6 cellular contexts compared by ENCODE assay signal in genomic region chr1:109499661-109500536, GRCh38. TPM values are rescaled to one million over a fixed set of nuclear protein-coding genes. Genes with fewer than 3 reads are reported as not detected.
DNase-seq lines count a peak whose midpoint lies in the region; ATAC-seq and TF ChIP-seq lines count a peak whose summit lies in the region.

No MANE protein-coding gene starts in this region.

- TF ChIP-seq CTCF in 22Rv1 (IDR thresholded peaks at IDR 0.05) (peak; percentile 68), foreskin keratinocyte (conservative IDR thresholded peaks at IDR 0.05) (peak; percentile 67)

- H3K27ac ChIP-seq in 22Rv1 (no peak overlapping the region), foreskin keratinocyte (no peak overlapping the region), stomach smooth muscle (ENCODE audit: low read length) (peak overlapping the region; percentile 58)

- peaks cover 13 to 29% of the 10 kb centered on the region in 2 donors for H3K36me3 ChIP-seq in stomach smooth muscle (ENCODE audit: control insufficient read depth in 2 of 2, insufficient read depth in 2 of 2, low read length in 2 of 2)

- peak; percentile 58 for DNase-seq in HEK293T (ENCODE audit: extremely low spot score)
- DNase-seq in activated CD4-positive, alpha-beta T cell treated with anti-CD3 and anti-CD28 coated beads for 4 hours, result peak; percentile 51 to 56
- DNase-seq in foreskin keratinocyte, result peak; percentile 49 to 69
- DNase-seq in H4 (ENCODE audit: low spot score), result no peak

- no peaks in the 10 kb centered on the region for H3K9me3 ChIP-seq in stomach smooth muscle (ENCODE audit: control insufficient read depth in 2 of 2, low read length in 2 of 2)

- CTCF ChIA-PET in HEK293T (lab: Yijun Ruan, JAX), result interaction anchor here (1.2 to 9.8 kb wide), 4 partner anchors 10 to 32 kb away, joined by 3 to 115 read pairs (median 6); partner anchors contain the start of gene AMIGO1

- ATAC-seq in foreskin keratinocyte, result peak; percentile 88

- H3K4me3 ChIP-seq in stomach smooth muscle (ENCODE audit: low read length in 2 of 2), result peak overlapping the region in 1 of 2 donors; percentile 52

- H3K27me3 ChIP-seq in foreskin keratinocyte (no peaks in the 10 kb centered on the region), stomach smooth muscle (ENCODE audit: control insufficient read depth in 1 of 2, insufficient read depth in 2 of 2, low read length in 2 of 2) (no peaks in the 10 kb centered on the region)

- H3K4me1 ChIP-seq in foreskin keratinocyte (no peaks in the 10 kb centered on the region), stomach smooth muscle (ENCODE audit: control insufficient read depth, insufficient read depth, low read length) (peaks cover 61% of the 10 kb centered on the region)

- H3K9ac ChIP-seq in stomach smooth muscle (ENCODE audit: low read length in 2 of 2), result peak overlapping the region in 1 of 2 donors; percentile 55

- POLR2A ChIA-PET in HEK293T (lab: Yijun Ruan, JAX), result interaction anchor here (1.0 to 1.2 kb wide), 2 partner anchors 31 to 33 kb away, joined by 3 to 4 read pairs; no protein-coding TSS in a partner anchor

TF ChIP-seq in HEK293T, 16 proteins besides CTCF, POLR2A, EP300 and RAD21:
- TF ChIP-seq ARNT (IDR thresholded peaks at IDR 0.05) (no peak), BHLHE40 (IDR thresholded peaks at IDR 0.05; ENCODE audit: borderline replicate concordance) (no peak), LEF1 (IDR thresholded peaks at IDR 0.05; ENCODE audit: borderline replicate concordance) (no peak), HDGF (IDR thresholded peaks at IDR 0.05; ENCODE audit: borderline replicate concordance) (no peak), CTBP1 (IDR thresholded peaks at IDR 0.05; ENCODE audit: borderline replicate concordance) (no peak), L3MBTL2 (conservative IDR thresholded peaks at IDR 0.05) (no peak), NFRKB (IDR thresholded peaks at IDR 0.05) (no peak), FOXA1 (IDR thresholded peaks at IDR 0.05) (no peak), TARDBP (IDR thresholded peaks at IDR 0.05) (no peak), FOXM1 (IDR thresholded peaks at IDR 0.05; ENCODE audit: borderline replicate concordance) (no peak)

RNA-seq across cellular contexts. Expression of gene CYB561D1, which starts 6.0 kb away (rescaled TPM):
- 5.2 and 6.5 TPM in 2 replicates for total RNA-seq in foreskin keratinocyte
- polyA plus RNA-seq in foreskin keratinocyte, result 2.4 and 2.6 TPM in 2 replicates
- 2.6 and 7.9 TPM in 2 replicates for total RNA-seq in H4 (2014; rRNA removed; shearing (Covaris generic))

RNA-seq across cellular contexts. Expression of gene AMIGO1, which starts 9.6 kb away (rescaled TPM):
- total RNA-seq in foreskin keratinocyte, result 0.32 and 0.82 TPM in 2 replicates
- 0.16 and 0.48 TPM in 2 replicates for polyA plus RNA-seq in foreskin keratinocyte
- 0.72 and 1.5 TPM in 2 replicates for total RNA-seq in H4 (2014; rRNA removed; shearing (Covaris generic))

RNA-seq across cellular contexts. Expression of gene ATXN7L2, which starts 16.2 kb away (rescaled TPM):
- total RNA-seq in foreskin keratinocyte, result 3.4 and 4.6 TPM in 2 replicates
- polyA plus RNA-seq in foreskin keratinocyte, result 4.0 and 4.2 TPM in 2 replicates
- total RNA-seq in H4 (2014; rRNA removed; shearing (Covaris generic)), result 1.0 and 1.9 TPM in 2 replicates

RNA-seq across cellular contexts. Expression of gene SYPL2, which starts 33.6 kb away (rescaled TPM):
- not detected in 2 replicates for total RNA-seq in foreskin keratinocyte
- polyA plus RNA-seq in foreskin keratinocyte, result not detected in 2 replicates
- 0.27 and 0.54 TPM in 2 replicates for total RNA-seq in H4 (2014; rRNA removed; shearing (Covaris generic))

RNA-seq across cellular contexts. Expression of gene GPR61, which starts 39.8 kb away (rescaled TPM):
- total RNA-seq in foreskin keratinocyte, result 0.18 TPM in 1 of 2 replicates, not detected in the other
- polyA plus RNA-seq in foreskin keratinocyte, result not detected in 2 replicates
- not detected in 2 replicates for total RNA-seq in H4 (2014; rRNA removed; shearing (Covaris generic))
